ENCODE assay signal across 8 cellular contexts in genomic region chr1:26336477-26337205, GRCh38. TPM values are rescaled to one million over a fixed set of nuclear protein-coding genes. Genes with fewer than 3 reads are reported as not detected.
DNase-seq lines count a peak whose midpoint lies in the region; ATAC-seq and TF ChIP-seq lines count a peak whose summit lies in the region.

No MANE protein-coding gene starts in this region.

- H3K27me3 ChIP-seq in BE2C: no peaks in the 10 kb centered on the region
- H3K27me3 ChIP-seq in liver (ENCODE audit: control insufficient read depth in 4 of 4, insufficient read depth in 4 of 4, low read length in 3 of 4): no peaks in the 10 kb centered on the region

- H3K27ac ChIP-seq in caudate nucleus (ENCODE audit: low read depth, low read length): no peak overlapping the region
- H3K27ac ChIP-seq in liver (ENCODE audit: low read depth in 1 of 2, low read length in 2 of 2): no peak overlapping the region

- TF ChIP-seq CTCF in BE2C (IDR thresholded peaks at IDR 0.05; ENCODE audit: low read depth, low read length) (no peak), liver (IDR thresholded peaks at IDR 0.05; ENCODE audit: low read depth, low read length, missing input control) (no peak)

- H3K4me1 ChIP-seq in BE2C (no peaks in the 10 kb centered on the region), liver (ENCODE audit: control insufficient read depth in 4 of 4, insufficient read depth in 4 of 4, low read length in 3 of 4) (peaks cover 2 to 8% (median 5%) of the 10 kb centered on the region in 4 donors)

- TF ChIP-seq RAD21 in liver (IDR thresholded peaks at IDR 0.05): no peak

- H3K36me3 ChIP-seq in BE2C: no peaks in the 10 kb centered on the region
- H3K36me3 ChIP-seq in liver (ENCODE audit: control insufficient read depth in 4 of 4, insufficient read depth in 3 of 4, low read depth in 1 of 4, low read length in 3 of 4): no peaks in the 10 kb centered on the region

- H3K4me3 ChIP-seq in BE2C (ENCODE audit: low read depth, low read length) (peak overlapping the region; percentile 46), liver (ENCODE audit: low read depth in 1 of 3, low read length in 3 of 3) (peak overlapping the region; percentile 32 to 55 (median 45))

- 15% methylated on average over 52 of the region's 52 CpGs for WGBS in liver

- ATAC-seq in GM21723 (IDR thresholded peaks at IDR 0.05; ENCODE audit: unreplicated experiment): peak; percentile 78
- no peak for ATAC-seq in GM18868 (IDR thresholded peaks at IDR 0.05; ENCODE audit: unreplicated experiment)

- H3K9me3 ChIP-seq in BE2C: no peaks in the 10 kb centered on the region
- no peaks in the 10 kb centered on the region for H3K9me3 ChIP-seq in liver (ENCODE audit: control insufficient read depth in 4 of 4, low read length in 3 of 4)

- no peak overlapping the region for H3K9ac ChIP-seq in liver (ENCODE audit: low read depth in 1 of 2, low read length in 2 of 2)

- peak; percentile 55 for DNase-seq in BE2C
- peak; percentile 90 for DNase-seq in NCI-H146 (lab: John Stamatoyannopoulos, UW)
- peak; percentile 55 to 78 (median 74) for DNase-seq in activated CD4-positive, CD25-positive, alpha-beta regulatory T cell (lab: John Stamatoyannopoulos, UW)
- peak in 31 of 61 donors; percentile 3 to 71 (median 38) for DNase-seq in caudate nucleus (lab: John Stamatoyannopoulos, UW)
- peak; percentile 58 to 89 (median 67) for DNase-seq in stimulated activated CD4-positive, alpha-beta T cell treated with anti-CD3 and anti-CD28 coated beads, TNF-alpha, amount 100 ng/mL, for 48 hours (ENCODE audit: low read depth in 3 of 3)

TF ChIP-seq in liver, 16 proteins besides CTCF, POLR2A, EP300 and RAD21:
- no peak for TF ChIP-seq TAF1 (conservative IDR thresholded peaks at IDR 0.05)
- no peak for TF ChIP-seq HNF4G (IDR thresholded peaks at IDR 0.05)
- TF ChIP-seq GABPA (IDR thresholded peaks at IDR 0.05 in 1 of 2, conservative IDR thresholded peaks at IDR 0.05 in 1 of 2): no peak
- no peak for TF ChIP-seq FOXA2 (IDR thresholded peaks at IDR 0.05)
- TF ChIP-seq REST (IDR thresholded peaks at IDR 0.05): no peak
- no peak for TF ChIP-seq JUND (IDR thresholded peaks at IDR 0.05)
- no peak for TF ChIP-seq NR2F2 (IDR thresholded peaks at IDR 0.05)
- TF ChIP-seq SP1 (IDR thresholded peaks at IDR 0.05): peak; percentile 26
- TF ChIP-seq FOXA1 (IDR thresholded peaks at IDR 0.05): no peak
- no peak for TF ChIP-seq ATF3 (IDR thresholded peaks at IDR 0.05)
- TF ChIP-seq YY1 (IDR thresholded peaks at IDR 0.05): no peak
- peak in 1 of 2 donors; percentile 6 for TF ChIP-seq HNF4A (conservative IDR thresholded peaks at IDR 0.05)
- TF ChIP-seq ZBTB33 (IDR thresholded peaks at IDR 0.05): no peak

RNA-seq across cellular contexts. Expression of gene CRYBG2, which starts 17.3 kb away (rescaled TPM):
- not detected for polyA plus RNA-seq in BE2C (2012; ENCODE audit: insufficient read depth, insufficient read length, low read depth)
- total RNA-seq in liver: under 1 TPM; under 0.01 TPM
- polyA plus RNA-seq in liver: under 1 TPM in 1 of 2 donors, not detected in 1; 0.12 TPM

RNA-seq across cellular contexts. Expression of gene CD52, which starts 18.9 kb away (rescaled TPM):
- not detected for polyA plus RNA-seq in BE2C (2012; ENCODE audit: insufficient read depth, insufficient read length, low read depth)
- 1 to 10 TPM; 1.7 to 4.0 TPM for total RNA-seq in liver
- 10 to 100 TPM; 13.8 to 16.4 TPM for polyA plus RNA-seq in liver

RNA-seq across cellular contexts. Expression of gene UBXN11, which starts 30.2 kb away (rescaled TPM):
- 8.4 TPM for polyA plus RNA-seq in BE2C (2012; ENCODE audit: insufficient read depth, insufficient read length, low read depth)
- 1 to 10 TPM; 3.0 to 9.5 TPM for total RNA-seq in liver
- 1 to 10 TPM; 5.7 to 8.9 TPM for polyA plus RNA-seq in liver

RNA-seq across cellular contexts. Expression of gene ZNF683, which starts 35.9 kb away (rescaled TPM):
- polyA plus RNA-seq in BE2C (2012; ENCODE audit: insufficient read depth, insufficient read length, low read depth): not detected
- under 1 TPM in 1 of 2 donors, not detected in 1; 0.17 TPM for total RNA-seq in liver
- under 1 TPM in 1 of 2 donors, not detected in 1; 0.09 TPM for polyA plus RNA-seq in liver

RNA-seq across cellular contexts. Expression of gene SH3BGRL3, which starts 56.8 kb away (rescaled TPM):
- 170 TPM for polyA plus RNA-seq in BE2C (2012; ENCODE audit: insufficient read depth, insufficient read length, low read depth)
- total RNA-seq in liver: 10 to 100 TPM in 1 of 2 donors, 1 to 10 TPM in 1; 4.5 to 10.0 TPM
- polyA plus RNA-seq in liver: 10 to 100 TPM; 36.0 to 93.2 TPM

Comparison
In these comparisons a context has a peak if more than half of its experiments do, and no peak if none do; other contexts are left out.
1. DNase-seq: peak in every context shown above with its lines; median percentile 90 in NCI-H146; 74 in activated CD4-positive, CD25-positive, alpha-beta regulatory T cell; 67 in stimulated activated CD4-positive, alpha-beta T cell treated with anti-CD3 and anti-CD28 coated beads, TNF-alpha, amount 100 ng/mL, for 48 hours; 55 in BE2C; 38 in caudate nucleus.